ENCODE assay signal across 22 cellular contexts in the genomic region with DNA sequence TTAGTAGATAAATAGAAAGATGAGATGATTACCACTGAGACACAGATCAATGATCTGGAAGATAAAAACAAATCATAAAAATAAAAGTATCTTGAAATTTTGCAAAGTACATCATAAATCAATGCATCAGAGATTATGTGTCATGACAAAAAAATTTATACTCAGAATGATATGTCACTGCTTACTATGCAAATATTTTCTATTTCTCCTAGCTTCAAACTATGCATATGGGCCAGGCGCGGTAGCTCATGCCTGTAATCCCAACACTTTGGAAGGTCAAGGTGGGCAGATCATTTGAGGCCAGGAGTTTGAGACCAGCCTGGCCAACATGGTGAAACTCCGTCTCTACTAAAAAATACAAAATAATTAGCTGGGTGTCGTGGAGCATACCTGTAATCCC.
"Had no signal": no experiment of that assay in that cellular context is flagged by ENCODE, and none has a peak within 500 bp of the region (broad histone marks: within the 10 kb centered on the region; RNA-seq: fewer than 3 reads in every experiment).

No MANE protein-coding gene starts in this region.

- H3K27ac ChIP-seq: ascending aorta, cardiac muscle cell, VCaP had no signal

- H3K27me3 ChIP-seq: ascending aorta, cardiac muscle cell had no signal

- H3K9me3 ChIP-seq: ascending aorta had no signal

- H3K4me3 ChIP-seq: ascending aorta, cardiac muscle cell had no signal

- H3K36me3 ChIP-seq: ascending aorta, cardiac muscle cell had no signal

- H3K4me1 ChIP-seq: ascending aorta had no signal

- DNase-seq: activated B cell treated with CpG ODN at 0.5 μM for 24 hours; activated CD4-positive, alpha-beta memory T cell treated with anti-CD3 and anti-CD28 coated beads for 36 hours; activated CD4-positive, alpha-beta T cell treated with anti-CD3 and anti-CD28 coated beads, Interleukin-2, amount 10 ng/mL, durations not matched to agents 24 days and 14 days; activated CD4-positive, alpha-beta T cell treated with anti-CD3 and anti-CD28 coated beads, Interleukin-2, amount 50 U/mL, for 1 hour; activated CD4-positive, alpha-beta T cell treated with anti-CD3 and anti-CD28 coated beads, Interleukin-2, amount 50 U/mL, for 4 hours; activated CD4-positive, CD25-positive, alpha-beta regulatory T cell treated with anti-CD3 and anti-CD28 coated beads, Interleukin-2, amount 50 U/mL, for 72 hours; activated CD8-positive, alpha-beta memory T cell treated with anti-CD3 and anti-CD28 coated beads, Interleukin-2, amount 50 U/mL, for 4 hours; activated CD8-positive, alpha-beta T cell treated with anti-CD3 and anti-CD28 coated beads for 36 hours; activated effector memory CD4-positive, alpha-beta T cell treated with Interleukin-2 at 50 U/mL for 16 hours; activated gamma-delta T cell; activated naive CD4-positive, alpha-beta T cell treated with anti-CD3 and anti-CD28 coated beads, Interleukin-2, amount 10 ng/mL, durations not matched to agents 7 days and 5 days; activated naive CD4-positive, alpha-beta T cell treated with Interleukin-2 at 50 U/mL for 16 hours; activated naive CD8-positive, alpha-beta T cell treated with anti-CD3 and anti-CD28 coated beads for 36 hours; activated T-cell treated with anti-CD3 and anti-CD28 coated beads, Interleukin-2, amount 50 U/mL, for 24 hours; activated T-cell treated with anti-CD3 and anti-CD28 coated beads, Interleukin-2, amount 50 U/mL, for 48 hours; anterior cingulate cortex; caudate nucleus; cerebellar nuclear complex; T-helper 9 cell had no signal
